In genomic region chr11:2761131-2762030, GRCh38 we compare ENCODE assay signal across 13 cellular contexts.
DNase-seq lines count a peak whose midpoint lies in the region; ATAC-seq and TF ChIP-seq lines count a peak whose summit lies in the region.
"Had no signal": no experiment of that assay in that cellular context is flagged by ENCODE, and none has a peak within 500 bp of the region (broad histone marks: within the 10 kb centered on the region; RNA-seq: fewer than 3 reads in every experiment).

No MANE protein-coding gene starts in this region.

- no peak overlapping the region for H3K4me3 ChIP-seq in colonic mucosa
- H3K4me3 ChIP-seq in right lobe of liver: no peak overlapping the region
- no peak overlapping the region for H3K4me3 ChIP-seq in stomach

- H3K9ac ChIP-seq in colonic mucosa (ENCODE audit: low read depth in 2 of 2, low read length in 2 of 2): no peak overlapping the region

- in situ Hi-C loops in G401 (cut with HindIII; ENCODE audit: low sequenced_read_pairs): no loop called here

- intact Hi-C loops in colonic mucosa (cut with DNase I) (no loop called here), right lobe of liver (cut with DNase I) (no loop called here), stomach (cut with DNase I; ENCODE audit: low total_unique reads) (no loop called here)

- H3K27ac ChIP-seq in colonic mucosa (no peak overlapping the region), right lobe of liver (no peak overlapping the region), stomach (no peak overlapping the region)

- no peak for TF ChIP-seq CTCF in colonic mucosa (IDR thresholded peaks at IDR 0.05)
- TF ChIP-seq CTCF in right lobe of liver (IDR thresholded peaks at IDR 0.05): no peak
- TF ChIP-seq CTCF in stomach (IDR thresholded peaks at IDR 0.05): no peak

- WGBS in right lobe of liver (ENCODE audit: insufficient coverage, low coverage, low lambda C conversion rate, missing lambda C conversion rate): 86% methylated on average over 9 of the region's 33 CpGs
- 90 to 93% (median 91%) methylated on average over 28 to 33 of the region's 33 CpGs for WGBS in stomach, 5 donors

- no peak for TF ChIP-seq EP300 in stomach (IDR thresholded peaks at IDR 0.05)

- H3K27me3 ChIP-seq in colonic mucosa: no peaks in the 10 kb centered on the region
- no peaks in the 10 kb centered on the region for H3K27me3 ChIP-seq in right lobe of liver
- no peaks in the 10 kb centered on the region for H3K27me3 ChIP-seq in stomach

- DNase-seq in activated CD4-positive, alpha-beta T cell treated with anti-CD3 and anti-CD28 coated beads for 48 hours: peak; percentile 0
- DNase-seq in activated CD4-positive, alpha-beta T cell treated with anti-CD3 and anti-CD28 coated beads for 4 hours: no peak
- DNase-seq in colonic mucosa (peak; percentile 61), right lobe of liver (peak; percentile 26 to 43 (median 37)), stomach (peak; percentile 25), G401 (ENCODE audit: low spot score) (no peak), NCI-H526 (lab: John Stamatoyannopoulos, UW) (no peak), NCI-H1417 treated with DMSO at 0.1 percent for 48 hours (lab: John Stamatoyannopoulos, UW) (no peak)
- DNase-seq: activated CD8-positive, alpha-beta T cell treated with anti-CD3 and anti-CD28 coated beads for 36 hours; NCI-H2029 treated with DMSO at 0.1 percent for 48 hours; NCI-H748 treated with DMSO at 0.1 percent for 48 hours had no signal

- H3K9me3 ChIP-seq in colonic mucosa (no peaks in the 10 kb centered on the region), right lobe of liver (peaks cover 0 to 4% (median 0%) of the 10 kb centered on the region in 4 donors), stomach (peaks cover 0 to 3% (median 0%) of the 10 kb centered on the region in 4 donors)

- H3K36me3 ChIP-seq in colonic mucosa (no peaks in the 10 kb centered on the region), right lobe of liver (no peaks in the 10 kb centered on the region), stomach (no peaks in the 10 kb centered on the region)

- TF ChIP-seq POLR2A in right lobe of liver (IDR thresholded peaks at IDR 0.05) (no peak), stomach (IDR thresholded peaks at IDR 0.05) (no peak)

- ATAC-seq in right lobe of liver: peak in 1 of 4 donors; percentile 19
- ATAC-seq: activated CD8-positive, alpha-beta T cell treated with anti-CD3 and anti-CD28 coated beads for 36 hours; CD8-positive, alpha-beta T cell; T-helper 17 cell had no signal

- H3K4me1 ChIP-seq in colonic mucosa (no peaks in the 10 kb centered on the region), right lobe of liver (no peaks in the 10 kb centered on the region), stomach (no peaks in the 10 kb centered on the region)

Comparison
In these comparisons a context has a peak if more than half of its experiments do, and no peak if none do; other contexts are left out.
1. DNase-seq: peak in activated CD4-positive, alpha-beta T cell treated with anti-CD3 and anti-CD28 coated beads for 48 hours (single experiment), colonic mucosa (single experiment), right lobe of liver (3 of 3) and stomach (single experiment); none in activated CD4-positive, alpha-beta T cell treated with anti-CD3 and anti-CD28 coated beads for 4 hours (0 of 2), G401 (single experiment), NCI-H526 (0 of 2) and NCI-H1417 treated with DMSO at 0.1 percent for 48 hours (single experiment).